ENCODE assay signal across 8 cellular contexts in genomic region chr15:73964736-73965093, GRCh38. TPM values are rescaled to one million over a fixed set of nuclear protein-coding genes. Genes with fewer than 3 reads are reported as not detected.
DNase-seq lines count a peak whose midpoint lies in the region; ATAC-seq and TF ChIP-seq lines count a peak whose summit lies in the region.

No MANE protein-coding gene starts in this region.

- DNase-seq in NCI-H748 (lab: John Stamatoyannopoulos, UW; ENCODE audit: unreplicated experiment) (peak; percentile 53), lung (ENCODE audit: low spot score) (peak; percentile 82)
- DNase-seq in activated CD4-positive, alpha-beta T cell treated with anti-CD3 and anti-CD28 coated beads, Interleukin-2, amount 50 U/mL, for 4 hours = peak; percentile 83 to 89
- DNase-seq in stimulated activated CD8-positive, alpha-beta memory T cell treated with anti-CD3 and anti-CD28 coated beads, Interleukin-15, amount 100 ng/mL, for 1 hour (ENCODE audit: low read depth) = peak; percentile 84

- peak; percentile 97 for TF ChIP-seq CTCF in GM12873 (IDR thresholded peaks at IDR 0.05; ENCODE audit: insufficient read depth, low read depth, low read length, missing control alignments)
- TF ChIP-seq CTCF in lung (IDR thresholded peaks at IDR 0.05; ENCODE audit: control extremely low read depth, extremely low read depth) = peak; percentile 97

- ATAC-seq in HG03175 (IDR thresholded peaks at IDR 0.05; ENCODE audit: unreplicated experiment) = peak; percentile 57
- peak; percentile 83 for ATAC-seq in lung (ENCODE audit: insufficient read depth, low FRiP score)
- ATAC-seq in GM19397 (IDR thresholded peaks at IDR 0.05; ENCODE audit: unreplicated experiment) = no peak

- H3K27me3 ChIP-seq in duodenal mucosa (ENCODE audit: control insufficient read depth in 1 of 2, insufficient read depth in 2 of 2, low read length in 2 of 2) (no peaks in the 10 kb centered on the region), lung (ENCODE audit: control insufficient read depth, insufficient read depth) (no peaks in the 10 kb centered on the region)

- H3K9ac ChIP-seq in duodenal mucosa (ENCODE audit: low read depth in 1 of 2, low read length in 2 of 2) = peak overlapping the region in 1 of 2 donors; percentile 14

- H3K4me3 ChIP-seq in duodenal mucosa (ENCODE audit: low read depth in 1 of 2, low read length in 2 of 2) = peak overlapping the region; percentile 37 to 47
- no peak overlapping the region for H3K4me3 ChIP-seq in lung

- H3K4me1 ChIP-seq in duodenal mucosa (ENCODE audit: control insufficient read depth in 1 of 2, insufficient read depth in 2 of 2, low read length in 2 of 2) (peaks cover 7 to 25% of the 10 kb centered on the region in 2 donors), lung (ENCODE audit: control insufficient read depth in 2 of 2, insufficient read depth in 2 of 2, low read length in 2 of 2) (no peaks in the 10 kb centered on the region)

- H3K9me3 ChIP-seq in duodenal mucosa (ENCODE audit: control insufficient read depth in 1 of 2, low read length in 2 of 2) = no peaks in the 10 kb centered on the region
- H3K9me3 ChIP-seq in lung (ENCODE audit: control insufficient read depth in 2 of 2, insufficient read depth in 1 of 2, low read length in 1 of 2) = no peaks in the 10 kb centered on the region

- WGBS in lung, 2 donors = 3 to 7% methylated on average over 11 of the region's 11 CpGs

- H3K36me3 ChIP-seq in duodenal mucosa (ENCODE audit: control insufficient read depth in 1 of 2, insufficient read depth in 2 of 2, low read length in 2 of 2) (no peaks in the 10 kb centered on the region), lung (ENCODE audit: control insufficient read depth in 2 of 2, insufficient read depth in 2 of 2, low read length in 2 of 2) (no peaks in the 10 kb centered on the region)

- H3K27ac ChIP-seq in duodenal mucosa (ENCODE audit: low read depth, low read length) (peak overlapping the region; percentile 33), lung (ENCODE audit: low read depth in 1 of 2, low read length in 1 of 2) (no peak overlapping the region)

RNA-seq across cellular contexts. Expression of gene STOML1, which starts 27.4 kb away (rescaled TPM):
- 10 to 100 TPM; 10.3 to 30.5 TPM for total RNA-seq in lung
- polyA plus RNA-seq in lung = 10 to 100 TPM; 23.4 to 35.4 TPM

RNA-seq across cellular contexts. Expression of gene PML, which starts 29.8 kb away (rescaled TPM):
- 10 to 100 TPM; 77.5 to 80.5 TPM for total RNA-seq in lung
- polyA plus RNA-seq in lung = 10 to 100 TPM; 33.9 to 44.2 TPM

RNA-seq across cellular contexts. Expression of gene LOXL1, which starts 38.5 kb away (rescaled TPM):
- total RNA-seq in lung = 10 to 100 TPM; 13.1 to 25.3 TPM
- 10 to 100 TPM in 1 of 2 donors, 1 to 10 TPM in 1; 9.4 to 15.5 TPM for polyA plus RNA-seq in lung
